ENCODE assay signal across 13 cellular contexts in genomic region chr11:72805214-72805613, GRCh38.
"Had no signal": no experiment of that assay in that cellular context is flagged by ENCODE, and none has a peak within 500 bp of the region (broad histone marks: within the 10 kb centered on the region; RNA-seq: fewer than 3 reads in every experiment).

No MANE protein-coding gene starts in this region.

- ATAC-seq: natural killer cell; stimulated activated effector memory CD8-positive, alpha-beta T cell treated with anti-CD3 and anti-CD28 coated beads, Interleukin-12 subunit alpha, Interleukin-12 subunit beta, amount 100 ng/mL, for 72 hours; WTC11 had no signal

- H3K36me3 ChIP-seq: right atrium auricular region, thyroid gland had no signal

- H3K4me1 ChIP-seq: adrenal gland, right atrium auricular region, thyroid gland had no signal

- H3K9me3 ChIP-seq: adrenal gland, right atrium auricular region, thyroid gland had no signal

- H3K4me3 ChIP-seq: adrenal gland, right atrium auricular region, thyroid gland had no signal

- H3K27me3 ChIP-seq: adrenal gland, right atrium auricular region, thyroid gland had no signal

- DNase-seq: activated CD4-positive, alpha-beta T cell treated with anti-CD3 and anti-CD28 coated beads, Interleukin-2, amount 10 ng/mL, durations not matched to agents 24 days and 14 days; activated CD8-positive, alpha-beta memory T cell treated with anti-CD3 and anti-CD28 coated beads for 24 hours; activated naive CD4-positive, alpha-beta T cell treated with anti-CD3 and anti-CD28 coated beads, Interleukin-2, amount 50 U/mL, for 16 hours; activated T-cell treated with anti-CD3 and anti-CD28 coated beads for 4 hours; adrenal gland; foreskin melanocyte; natural killer cell; nucleus accumbens; small intestine; thyroid gland had no signal

- H3K27ac ChIP-seq: adrenal gland, right atrium auricular region, thyroid gland had no signal
